8 cellular contexts compared by ENCODE assay signal in the genomic region with DNA sequence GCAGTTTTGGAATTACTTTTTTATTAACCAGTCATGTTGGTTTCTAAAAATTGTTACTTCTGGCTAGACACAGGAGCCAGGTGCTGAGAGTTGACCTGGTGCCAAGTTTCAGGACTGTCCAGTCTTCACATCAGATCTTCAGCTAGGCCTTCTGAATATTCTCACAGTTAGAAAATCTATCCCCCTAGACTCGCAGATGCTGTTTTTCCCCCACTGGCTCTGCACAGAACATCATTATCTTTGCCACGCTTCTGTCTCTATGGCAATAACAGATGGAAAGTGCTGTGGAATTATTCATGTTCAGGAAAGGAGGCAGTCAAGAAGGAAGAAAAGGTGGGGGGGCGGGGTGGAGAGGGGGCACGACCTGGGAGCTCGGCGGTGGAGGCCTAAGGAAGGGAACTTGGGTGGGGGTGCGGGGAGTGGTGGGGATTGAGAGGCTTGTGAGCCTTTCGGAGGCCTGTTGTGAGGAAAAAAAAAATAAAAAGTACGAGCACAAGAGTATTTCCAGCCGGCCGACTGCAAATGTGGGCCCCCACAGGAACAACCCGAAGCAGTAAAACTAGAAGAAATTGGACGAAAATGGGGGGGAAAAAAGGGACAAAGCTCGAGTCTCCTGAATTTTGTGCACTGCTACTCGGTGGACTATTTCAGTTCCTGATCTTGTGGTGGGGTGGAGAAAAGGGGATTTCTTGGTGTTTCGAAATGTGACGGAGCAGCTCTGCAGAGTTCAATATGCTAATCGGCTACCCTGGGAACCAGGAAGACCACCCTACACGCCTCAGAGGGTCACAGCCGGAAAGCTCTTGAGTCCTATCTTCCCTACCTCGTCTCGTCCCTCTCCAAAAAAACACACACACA. TPM values are rescaled to one million over a fixed set of nuclear protein-coding genes. Genes with fewer than 3 reads are reported as not detected.
A peak's percentile ranks its signal among the peaks of the same experiment; 100 is the strongest.
DNase-seq lines count a peak whose midpoint lies in the region; ATAC-seq and TF ChIP-seq lines count a peak whose summit lies in the region.

No MANE protein-coding gene starts in this region.

- intact Hi-C loops in dorsolateral prefrontal cortex (cut with DNase I) = loop anchor here (2.0 to 10.0 kb wide), 5 partner anchors 49 to 591 kb away; partner anchors contain the start of genes ACTRT3 (in 2 of the 2), PHC3 (in 2 of the 2), TERC (in 2 of the 2) and PRKCI (in 1 of the 2)
- intact Hi-C loops in tibial artery (cut with DNase I; ENCODE audit: low total_unique reads) = loop anchor here (5.0 to 10.0 kb wide), 2 partner anchors 174 to 591 kb away; partner anchors contain the start of genes ACTRT3, PHC3 and TERC

- H3K4me3 ChIP-seq in HUES64 (ENCODE audit: low read length) (peak overlapping the region; percentile 74), dorsolateral prefrontal cortex (peak overlapping the region; percentile 39 to 99 (median 82)), mesenchymal stem cell (ENCODE audit: insufficient read depth in 1 of 2, low read depth in 1 of 2, low read length in 2 of 2) (peak overlapping the region in 1 of 2 experiments; percentile 77), tibial artery (peak overlapping the region; percentile 94 to 98)

- peak overlapping the region; percentile 94 for H3K27ac ChIP-seq in HUES64 (ENCODE audit: low read depth, low read length)
- peak overlapping the region; percentile 75 to 100 (median 96) for H3K27ac ChIP-seq in dorsolateral prefrontal cortex
- H3K27ac ChIP-seq in mesenchymal stem cell (ENCODE audit: low read length, poor library complexity, severe bottlenecking) = peak overlapping the region; percentile 97
- H3K27ac ChIP-seq in tibial artery = peak overlapping the region; percentile 98 to 100

- H2AK5ac ChIP-seq in mesenchymal stem cell (ENCODE audit: low read length, severe bottlenecking) = peak overlapping the region; percentile 59

- DNase-seq in SIG-M5 (lab: John Stamatoyannopoulos, UW) = peak; percentile 52
- peak in 4 of 10 donors; percentile 24 to 50 (median 42) for DNase-seq in dorsolateral prefrontal cortex
- peak; percentile 91 for DNase-seq in mesenchymal stem cell
- peak; percentile 38 to 70 for DNase-seq in tibial artery
- DNase-seq in stimulated activated CD4-positive, alpha-beta T cell treated with anti-CD3 and anti-CD28 coated beads, Interleukin-4, amount 100 ng/mL, for 1 hour = no peak

- peak overlapping the region; percentile 48 for H4K91ac ChIP-seq in mesenchymal stem cell (ENCODE audit: low read length)

- peak overlapping the region; percentile 74 for H2BK120ac ChIP-seq in mesenchymal stem cell (ENCODE audit: low read depth, low read length)

- H3K27me3 ChIP-seq in HUES64 (ENCODE audit: insufficient read depth, low read length) (no peaks in the 10 kb centered on the region), dorsolateral prefrontal cortex (no peaks in the 10 kb centered on the region), mesenchymal stem cell (ENCODE audit: control insufficient read depth in 1 of 2, insufficient read depth in 1 of 2, low read length in 2 of 2) (no peaks in the 10 kb centered on the region), tibial artery (no peaks in the 10 kb centered on the region)

- peaks cover 2% of the 10 kb centered on the region for H3K79me1 ChIP-seq in mesenchymal stem cell (replicated peaks; ENCODE audit: low read length, poor library complexity, severe bottlenecking)

- H3K18ac ChIP-seq in mesenchymal stem cell (ENCODE audit: low read depth in 1 of 2, low read length in 2 of 2) = peak overlapping the region; percentile 31 to 71

- peak overlapping the region; percentile 82 for H4K8ac ChIP-seq in mesenchymal stem cell (ENCODE audit: low read length)

- peak overlapping the region in 1 of 2 experiments; percentile 60 for H3K4ac ChIP-seq in mesenchymal stem cell (ENCODE audit: low read depth in 1 of 2, low read length in 2 of 2)

- H3K9me3 ChIP-seq in ES-I3 (ENCODE audit: control insufficient read depth, insufficient read depth, low read length) (no peaks in the 10 kb centered on the region), HUES64 (ENCODE audit: insufficient read depth, low read depth, low read length) (no peaks in the 10 kb centered on the region), mesenchymal stem cell (ENCODE audit: control insufficient read depth, low read length) (no peaks in the 10 kb centered on the region), tibial artery (no peaks in the 10 kb centered on the region)

- peak; percentile 15 for ATAC-seq in GM21526 (IDR thresholded peaks at IDR 0.05; ENCODE audit: low FRiP score, unreplicated experiment)

- peak overlapping the region; percentile 67 for H3K9ac ChIP-seq in ES-I3 (ENCODE audit: low read depth, low read length)
- peak overlapping the region; percentile 90 for H3K9ac ChIP-seq in HUES64 (ENCODE audit: low read depth, low read length)
- peak overlapping the region; percentile 90 for H3K9ac ChIP-seq in mesenchymal stem cell (ENCODE audit: low read length)

- H2BK5ac ChIP-seq in mesenchymal stem cell (ENCODE audit: low read depth, low read length, poor library complexity, severe bottlenecking) = peak overlapping the region; percentile 85

- no peak overlapping the region for H3K23ac ChIP-seq in mesenchymal stem cell (ENCODE audit: low read length in 2 of 2)

- peak overlapping the region; percentile 51 for H3K4me2 ChIP-seq in mesenchymal stem cell (ENCODE audit: low read length, poor library complexity, severe bottlenecking)

- TF ChIP-seq CTCF in dorsolateral prefrontal cortex (IDR thresholded peaks at IDR 0.05 in 54 of 56, conservative IDR thresholded peaks at IDR 0.05 in 2 of 56; ENCODE audit: low read depth in 1 of 56, partially characterized antibody in 56 of 56) (peak in 1 of 56 donors; percentile 13), tibial artery (IDR thresholded peaks at IDR 0.05) (no peak)

- H3K4me1 ChIP-seq in ES-I3 (ENCODE audit: insufficient read depth, low read length) (peaks cover 26% of the 10 kb centered on the region), HUES64 (ENCODE audit: insufficient read depth, low read length) (peaks cover 42% of the 10 kb centered on the region), mesenchymal stem cell (ENCODE audit: control insufficient read depth, insufficient read depth, low read depth, low read length) (peaks cover 3% of the 10 kb centered on the region), tibial artery (peaks cover 0 to 34% (median 17%) of the 10 kb centered on the region in 4 donors)

- H2BK12ac ChIP-seq in mesenchymal stem cell (ENCODE audit: low read length in 2 of 2) = peak overlapping the region in 1 of 2 experiments; percentile 63

- no peak overlapping the region for H3K14ac ChIP-seq in mesenchymal stem cell (ENCODE audit: low read length in 2 of 2)

- H2AFZ ChIP-seq in mesenchymal stem cell (ENCODE audit: low read depth, low read length) = no peak overlapping the region

- H2BK15ac ChIP-seq in mesenchymal stem cell (ENCODE audit: low read depth, poor library complexity, severe bottlenecking) = no peak overlapping the region

- 2% methylated on average over 22 of the region's 22 CpGs for WGBS in HUES64
- 3% methylated on average over 17 of the region's 22 CpGs for WGBS in mesenchymal stem cell

- H3K36me3 ChIP-seq in ES-I3 (ENCODE audit: insufficient read depth, low read length) (peaks cover 6% of the 10 kb centered on the region; the same call in 1 of the 2 replicates), HUES64 (ENCODE audit: insufficient read depth, low read length) (peaks cover 14% of the 10 kb centered on the region), mesenchymal stem cell (ENCODE audit: control insufficient read depth in 1 of 2, insufficient read depth in 2 of 2, low read depth in 1 of 2, low read length in 2 of 2) (peaks cover 2 to 4% of the 10 kb centered on the region in 2 experiments), tibial artery (no peaks in the 10 kb centered on the region)

RNA-seq across cellular contexts. Expression of gene SKIL, which starts 1.5 kb away (rescaled TPM):
- 65.0 TPM for polyA plus RNA-seq in HUES64 (2013, experiment 1 of 2)
- 67.6 TPM for polyA plus RNA-seq in HUES64 (2013, experiment 2 of 2)
- 10 to 100 TPM; 30.8 to 77.5 (median 52.6) TPM for total RNA-seq in dorsolateral prefrontal cortex
- 27.8 TPM for polyA plus RNA-seq in mesenchymal stem cell (2013, experiment 1 of 2)
- 28.9 TPM for polyA plus RNA-seq in mesenchymal stem cell (2013, experiment 2 of 2)
